8 cellular contexts compared by ENCODE assay signal in the genomic region with DNA sequence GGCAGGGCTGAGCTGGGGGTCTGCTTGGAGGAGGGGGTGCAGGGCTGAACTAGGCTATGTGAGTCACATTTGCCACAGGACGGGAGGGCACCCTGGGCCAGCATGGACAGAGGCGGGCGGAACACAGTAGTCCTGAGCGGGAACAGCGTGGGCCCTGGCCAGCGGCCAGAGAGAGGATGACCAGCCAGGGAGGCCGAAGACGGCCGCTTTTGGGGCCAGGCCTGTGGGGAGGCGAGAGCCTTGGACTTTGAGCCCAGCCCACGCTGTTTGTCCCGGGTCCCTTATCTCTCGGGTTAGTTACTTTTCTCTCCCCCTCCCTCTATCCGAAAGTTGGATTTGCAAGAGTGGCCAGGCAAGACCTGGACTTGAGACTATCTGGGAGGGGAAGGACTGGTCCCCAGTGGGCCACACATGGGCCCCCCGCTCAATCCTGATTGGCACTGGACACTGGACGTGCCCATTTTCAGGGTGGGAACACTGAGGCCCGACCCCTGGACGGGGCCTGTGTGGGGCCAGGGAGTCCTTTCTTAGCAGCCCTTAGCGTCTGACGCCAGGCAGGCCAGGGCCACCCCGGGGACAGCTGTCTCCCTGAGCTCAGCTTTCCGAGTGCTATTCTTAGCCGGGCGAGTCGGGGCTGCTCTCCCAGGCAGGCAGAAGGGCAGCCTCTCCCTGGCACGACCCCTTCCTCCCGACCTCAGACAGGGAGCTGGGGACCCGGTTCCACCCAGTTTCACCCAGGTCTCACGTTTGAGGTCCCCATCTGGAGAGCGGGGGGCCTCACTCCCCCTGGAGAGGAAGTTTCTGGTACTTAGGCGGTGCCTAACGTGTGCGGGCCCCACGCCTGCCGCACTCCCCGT. TPM values are rescaled to one million over a fixed set of nuclear protein-coding genes. Genes with fewer than 3 reads are reported as not detected.
DNase-seq lines count a peak whose midpoint lies in the region; ATAC-seq and TF ChIP-seq lines count a peak whose summit lies in the region.

No MANE protein-coding gene starts in this region.

- H3K4me1 Mint-ChIP-seq in activated naive CD4-positive, alpha-beta T cell treated with anti-CD3 and anti-CD28 coated beads, Interleukin-2, amount 50 U/mL, for 24 hours = peaks cover 16% of the 10 kb centered on the region

- H3K36me3 ChIP-seq in esophagus muscularis mucosa (peaks cover 0 to 9% (median 0%) of the 10 kb centered on the region in 4 donors), neural cell (ENCODE audit: insufficient read depth, low read length) (no peaks in the 10 kb centered on the region)

- no peak for DNase-seq in activated naive CD4-positive, alpha-beta T cell (lab: John Stamatoyannopoulos, UW)
- DNase-seq in SHP77 treated with DMSO at 0.1 percent for 48 hours (lab: John Stamatoyannopoulos, UW) (peak; percentile 6), esophagus muscularis mucosa (ENCODE audit: extremely low spot score) (no peak), mucosa of gallbladder (ENCODE audit: low spot score) (no peak)

- H3K79me2 ChIP-seq in neural cell (replicated peaks; ENCODE audit: insufficient read depth, low read length) = no peaks in the 10 kb centered on the region

- no peak for TF ChIP-seq POLR2A in esophagus muscularis mucosa (IDR thresholded peaks at IDR 0.05; ENCODE audit: low read depth)

- no peak for TF ChIP-seq RAD21 in neural cell (conservative IDR thresholded peaks at IDR 0.05)

- peak overlapping the region; percentile 25 for H3K4me2 ChIP-seq in neural cell (ENCODE audit: low read length)

- no peak overlapping the region for H2AFZ ChIP-seq in neural cell (ENCODE audit: low read depth, low read length)

- H3K27me3 ChIP-seq in esophagus muscularis mucosa = peaks cover 0 to 5% (median 0%) of the 10 kb centered on the region in 4 donors
- H3K27me3 ChIP-seq in neural cell (ENCODE audit: insufficient read depth, low read depth, low read length) = no peaks in the 10 kb centered on the region

- H3K4me1 ChIP-seq in esophagus muscularis mucosa = peaks cover 23 to 50% (median 49%) of the 10 kb centered on the region in 4 donors

- WGBS in esophagus muscularis mucosa = 14% methylated on average over 7 of the region's 36 CpGs

- H3K27me3 Mint-ChIP-seq in activated naive CD4-positive, alpha-beta T cell treated with anti-CD3 and anti-CD28 coated beads, Interleukin-2, amount 50 U/mL, for 24 hours = no peaks in the 10 kb centered on the region

- H3K36me3 Mint-ChIP-seq in activated naive CD4-positive, alpha-beta T cell treated with anti-CD3 and anti-CD28 coated beads, Interleukin-2, amount 50 U/mL, for 24 hours = no peaks in the 10 kb centered on the region

- TF ChIP-seq CTCF in esophagus muscularis mucosa (IDR thresholded peaks at IDR 0.05) (no peak), neural cell (IDR thresholded peaks at IDR 0.05; ENCODE audit: poor library complexity, severe bottlenecking) (no peak)

- H3K27ac Mint-ChIP-seq in activated naive CD4-positive, alpha-beta T cell treated with anti-CD3 and anti-CD28 coated beads, Interleukin-2, amount 50 U/mL, for 24 hours = no peak overlapping the region

- intact Hi-C loops in esophagus muscularis mucosa (cut with DNase I) = loop anchor here (10.0 kb wide), 1 partner anchor 116 kb away; a partner anchor contains a TSS

- no peak for TF ChIP-seq EP300 in esophagus muscularis mucosa (IDR thresholded peaks at IDR 0.05)
- no peak for TF ChIP-seq EP300 in neural cell (conservative IDR thresholded peaks at IDR 0.05; ENCODE audit: poor library complexity, severe bottlenecking)

- H3K9ac ChIP-seq in neural cell (ENCODE audit: low read length) = peak overlapping the region; percentile 58

- ATAC-seq in GM18868 (IDR thresholded peaks at IDR 0.05; ENCODE audit: unreplicated experiment) = no peak
- ATAC-seq in HG03135 (IDR thresholded peaks at IDR 0.05; ENCODE audit: unreplicated experiment) = no peak

- H4K20me1 ChIP-seq in neural cell (ENCODE audit: insufficient read depth) = no peaks in the 10 kb centered on the region

- no peaks in the 10 kb centered on the region for H3F3A ChIP-seq in neural cell (ENCODE audit: insufficient read depth, low read length, poor library complexity, severe bottlenecking)

- H3K9me3 ChIP-seq in esophagus muscularis mucosa (no peaks in the 10 kb centered on the region), neural cell (ENCODE audit: low read length) (no peaks in the 10 kb centered on the region)

- peak overlapping the region; percentile 63 to 82 (median 68) for H3K4me3 ChIP-seq in esophagus muscularis mucosa
- H3K4me3 ChIP-seq in neural cell (ENCODE audit: low read length) = peak overlapping the region; percentile 75

- peak overlapping the region; percentile 68 for H3K4me3 Mint-ChIP-seq in activated naive CD4-positive, alpha-beta T cell treated with anti-CD3 and anti-CD28 coated beads, Interleukin-2, amount 50 U/mL, for 24 hours

- H3K9me2 ChIP-seq in neural cell (ENCODE audit: insufficient read depth, low read length) = no peaks in the 10 kb centered on the region

- no peak overlapping the region for H3K27ac ChIP-seq in esophagus muscularis mucosa (replicated peaks in 1 of 4)
- no peak overlapping the region for H3K27ac ChIP-seq in neural cell (ENCODE audit: low read length)

- no peaks in the 10 kb centered on the region for H3K9me3 Mint-ChIP-seq in activated naive CD4-positive, alpha-beta T cell treated with anti-CD3 and anti-CD28 coated beads, Interleukin-2, amount 50 U/mL, for 24 hours

TF ChIP-seq in neural cell, 6 proteins besides CTCF, POLR2A, EP300 and RAD21:
- TF ChIP-seq EZH2 (IDR thresholded peaks at IDR 0.05; ENCODE audit: borderline replicate concordance, insufficient read depth, low read length, poor library complexity, severe bottlenecking) = no peak
- no peak for TF ChIP-seq SMC3 (conservative IDR thresholded peaks at IDR 0.05; ENCODE audit: poor library complexity)
- TF ChIP-seq, protein P1, sequence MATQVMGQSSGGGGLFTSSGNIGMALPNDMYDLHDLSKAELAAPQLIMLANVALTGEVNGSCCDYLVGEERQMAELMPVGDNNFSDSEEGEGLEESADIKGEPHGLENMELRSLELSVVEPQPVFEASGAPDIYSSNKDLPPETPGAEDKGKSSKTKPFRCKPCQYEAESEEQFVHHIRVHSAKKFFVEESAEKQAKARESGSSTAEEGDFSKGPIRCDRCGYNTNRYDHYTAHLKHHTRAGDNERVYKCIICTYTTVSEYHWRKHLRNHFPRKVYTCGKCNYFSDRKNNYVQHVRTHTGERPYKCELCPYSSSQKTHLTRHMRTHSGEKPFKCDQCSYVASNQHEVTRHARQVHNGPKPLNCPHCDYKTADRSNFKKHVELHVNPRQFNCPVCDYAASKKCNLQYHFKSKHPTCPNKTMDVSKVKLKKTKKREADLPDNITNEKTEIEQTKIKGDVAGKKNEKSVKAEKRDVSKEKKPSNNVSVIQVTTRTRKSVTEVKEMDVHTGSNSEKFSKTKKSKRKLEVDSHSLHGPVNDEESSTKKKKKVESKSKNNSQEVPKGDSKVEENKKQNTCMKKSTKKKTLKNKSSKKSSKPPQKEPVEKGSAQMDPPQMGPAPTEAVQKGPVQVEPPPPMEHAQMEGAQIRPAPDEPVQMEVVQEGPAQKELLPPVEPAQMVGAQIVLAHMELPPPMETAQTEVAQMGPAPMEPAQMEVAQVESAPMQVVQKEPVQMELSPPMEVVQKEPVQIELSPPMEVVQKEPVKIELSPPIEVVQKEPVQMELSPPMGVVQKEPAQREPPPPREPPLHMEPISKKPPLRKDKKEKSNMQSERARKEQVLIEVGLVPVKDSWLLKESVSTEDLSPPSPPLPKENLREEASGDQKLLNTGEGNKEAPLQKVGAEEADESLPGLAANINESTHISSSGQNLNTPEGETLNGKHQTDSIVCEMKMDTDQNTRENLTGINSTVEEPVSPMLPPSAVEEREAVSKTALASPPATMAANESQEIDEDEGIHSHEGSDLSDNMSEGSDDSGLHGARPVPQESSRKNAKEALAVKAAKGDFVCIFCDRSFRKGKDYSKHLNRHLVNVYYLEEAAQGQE (IDR thresholded peaks at IDR 0.05; ENCODE audit: borderline replicate concordance) = no peak
- no peak for TF ChIP-seq MXI1 (conservative IDR thresholded peaks at IDR 0.05; ENCODE audit: poor library complexity, severe bottlenecking)
- no peak for TF ChIP-seq POLR2AphosphoS5 (IDR thresholded peaks at IDR 0.05)
- no peak for TF ChIP-seq TAF1 (IDR thresholded peaks at IDR 0.05; ENCODE audit: low read depth)
TF ChIP-seq in neural cell: peak in this region for 0.

RNA-seq across cellular contexts. Expression of a gene that starts 0.8 kb away (rescaled TPM):
- total RNA-seq in esophagus muscularis mucosa (10 to 100 TPM in 3 of 4 donors, 1 to 10 TPM in 1; 5.8 to 13.4 (median 11.9) TPM), mucosa of gallbladder (27.9 TPM)
- 32.5 and 54.1 TPM in 2 replicates for polyA plus RNA-seq in neural cell
- polyA minus RNA-seq in neural cell = 21.3 and 21.7 TPM in 2 replicates

RNA-seq across cellular contexts. Expression of a gene that starts 6.9 kb away (rescaled TPM):
- total RNA-seq in esophagus muscularis mucosa (10 to 100 TPM; 44.9 to 79.4 (median 52.9) TPM), mucosa of gallbladder (77.7 TPM)
- polyA plus RNA-seq in neural cell = 60.5 and 95.2 TPM in 2 replicates
- polyA minus RNA-seq in neural cell = 34.6 and 39.8 TPM in 2 replicates

RNA-seq across cellular contexts. Expression of a gene that starts 16.8 kb away (rescaled TPM):
- total RNA-seq in esophagus muscularis mucosa (100 to 1,000 TPM in 1 of 4 donors, 10 to 100 TPM in 3; 85.6 to 110 (median 89.4) TPM), mucosa of gallbladder (121 TPM)
- 192 and 196 TPM in 2 replicates for polyA plus RNA-seq in neural cell
- 53.8 and 57.0 TPM in 2 replicates for polyA minus RNA-seq in neural cell

RNA-seq across cellular contexts. Expression of a gene that starts 37.7 kb away (rescaled TPM):
- total RNA-seq in esophagus muscularis mucosa (1,000 to 10,000 TPM; 1,297 to 2,978 (median 2,171) TPM), mucosa of gallbladder (877 TPM)
- polyA plus RNA-seq in neural cell = 452 and 591 TPM in 2 replicates
- polyA minus RNA-seq in neural cell = 127 and 197 TPM in 2 replicates

RNA-seq across cellular contexts. Expression of a gene that starts 49.4 kb away (rescaled TPM):
- total RNA-seq in esophagus muscularis mucosa (1 to 10 TPM in 2 of 4 donors, under 1 TPM in 2; 0.42 to 1.8 (median 1.2) TPM), mucosa of gallbladder (0.43 TPM)
- polyA plus RNA-seq in neural cell = 50.5 and 79.7 TPM in 2 replicates
- polyA minus RNA-seq in neural cell = 302 and 348 TPM in 2 replicates
